ENCODE assay signal across 6 cellular contexts in the genomic region with DNA sequence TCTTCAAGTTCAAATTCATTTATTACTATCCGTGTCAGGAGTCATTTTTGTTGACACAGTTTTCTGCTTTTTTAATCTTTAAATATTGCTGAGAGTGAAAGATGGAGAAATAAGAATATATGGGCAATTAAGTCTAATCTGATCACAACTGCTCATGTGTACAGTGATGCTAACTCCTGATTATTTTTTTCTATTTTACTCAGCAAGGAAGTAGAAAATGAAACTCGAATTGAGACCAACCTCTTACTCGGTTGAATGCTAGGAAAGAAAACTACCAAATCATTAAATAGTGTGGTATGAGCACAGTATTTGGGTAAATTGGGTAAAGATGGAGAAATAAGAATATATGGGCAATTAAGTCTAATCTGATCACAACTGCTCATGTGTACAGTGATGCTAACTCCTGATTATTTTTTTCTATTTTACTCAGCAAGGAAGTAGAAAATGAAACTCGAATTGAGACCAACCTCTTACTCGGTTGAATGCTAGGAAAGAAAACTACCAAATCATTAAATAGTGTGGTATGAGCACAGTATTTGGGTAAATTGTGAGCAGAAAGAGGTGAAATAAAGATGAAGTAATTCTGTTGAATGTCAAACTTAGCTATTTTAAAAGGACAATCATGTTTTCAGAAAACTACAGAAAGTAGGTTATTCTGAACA.
DNase-seq lines count a peak whose midpoint lies in the region; ATAC-seq, FAIRE-seq and TF ChIP-seq lines count a peak whose summit lies in the region.
"Not testable (repeated sequence)": the region's sequence is repeated elsewhere in the genome, so short reads cannot be mapped to it uniquely, and the experiment has no call there.

No MANE protein-coding gene starts in this region.

- H3K4me3 Mint-ChIP-seq in activated naive CD8-positive, alpha-beta T cell treated with anti-CD3 and anti-CD28 coated beads, Interleukin-2, amount 10 ng/mL, durations not matched to agents 7 days and 5 days, result peak overlapping the region; percentile 40

- H3K27me3 Mint-ChIP-seq in activated naive CD8-positive, alpha-beta T cell treated with anti-CD3 and anti-CD28 coated beads, Interleukin-2, amount 10 ng/mL, durations not matched to agents 7 days and 5 days, result not testable (repeated sequence)

- TF ChIP-seq POLR2A in H54 (IDR thresholded peaks at IDR 0.05; ENCODE audit: low read depth, low read length), result not testable (repeated sequence)

- not testable (repeated sequence) for H3K27ac Mint-ChIP-seq in activated naive CD8-positive, alpha-beta T cell treated with anti-CD3 and anti-CD28 coated beads, Interleukin-2, amount 10 ng/mL, durations not matched to agents 7 days and 5 days

- not testable (repeated sequence) for DNase-seq in H54 (ENCODE audit: insufficient read length, low spot score); activated naive CD8-positive, alpha-beta T cell treated with anti-CD3 and anti-CD28 coated beads, Interleukin-2, amount 10 ng/mL, durations not matched to agents 7 days and 5 days

- POLR2A ChIA-PET in activated naive CD8-positive, alpha-beta T cell treated with anti-CD3 and anti-CD28 coated beads, Interleukin-2, amount 10 ng/mL, durations not matched to agents 7 days and 5 days (lab: Charles Lee), result not testable (repeated sequence)

- not testable (repeated sequence) for H3K4me1 Mint-ChIP-seq in activated naive CD8-positive, alpha-beta T cell treated with anti-CD3 and anti-CD28 coated beads, Interleukin-2, amount 10 ng/mL, durations not matched to agents 7 days and 5 days

- peak; percentile 91 for FAIRE-seq in H54 (lab: Jason Lieb, UNC)
- peak; percentile 93 for FAIRE-seq in islet of Langerhans (lab: Jason Lieb, UNC)

- not testable (repeated sequence) for H3K9me3 Mint-ChIP-seq in activated naive CD8-positive, alpha-beta T cell treated with anti-CD3 and anti-CD28 coated beads, Interleukin-2, amount 10 ng/mL, durations not matched to agents 7 days and 5 days

- H3K36me3 Mint-ChIP-seq in activated naive CD8-positive, alpha-beta T cell treated with anti-CD3 and anti-CD28 coated beads, Interleukin-2, amount 10 ng/mL, durations not matched to agents 7 days and 5 days, result not testable (repeated sequence)

- ATAC-seq in GM18502 (IDR thresholded peaks at IDR 0.05; ENCODE audit: poor library complexity, unreplicated experiment), result peak; percentile 62
- ATAC-seq in GM18907 (IDR thresholded peaks at IDR 0.05; ENCODE audit: unreplicated experiment), result peak; percentile 75
- ATAC-seq in HG03432 (IDR thresholded peaks at IDR 0.05; ENCODE audit: unreplicated experiment), result peak; percentile 64
- not testable (repeated sequence) for ATAC-seq in activated naive CD8-positive, alpha-beta T cell treated with anti-CD3 and anti-CD28 coated beads, Interleukin-2, amount 10 ng/mL, durations not matched to agents 7 days and 5 days (ENCODE audit: low read depth)
